38 cellular contexts compared by ENCODE assay signal in the genomic region with DNA sequence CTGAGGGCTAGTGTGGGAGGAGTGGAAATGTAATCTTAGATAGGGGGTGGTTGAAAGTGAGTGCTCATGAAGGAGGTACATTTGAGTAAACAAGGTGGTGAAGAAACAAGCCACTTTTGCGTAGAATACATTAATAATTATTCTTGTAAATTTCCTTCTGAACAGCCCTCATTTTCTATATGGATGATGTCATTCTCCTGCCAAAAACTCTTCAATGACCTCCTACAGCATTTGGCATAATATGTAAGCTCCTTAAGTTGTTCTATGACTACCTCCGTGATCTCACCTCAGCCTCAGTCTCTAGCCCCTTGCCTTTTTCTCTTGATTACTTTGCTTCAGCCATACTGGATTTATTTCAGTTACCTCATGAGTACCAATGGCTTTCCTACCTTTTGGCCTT. TPM values are rescaled to one million over a fixed set of nuclear protein-coding genes. Genes with fewer than 3 reads are reported as not detected.
"Had no signal": no experiment of that assay in that cellular context is flagged by ENCODE, and none has a peak within 500 bp of the region (broad histone marks: within the 10 kb centered on the region; RNA-seq: fewer than 3 reads in every experiment).

No MANE protein-coding gene starts in this region.

- H3K9ac ChIP-seq: KMS-11 had no signal

- H3K27me3 ChIP-seq: MG63 had no signal

- H3K9me3 ChIP-seq: MG63 had no signal

- DNase-seq: Karpas-422, Kasumi-1, MG63, MM.1S, MV-4-11, NCI-H1048, NCI-H1092, NCI-H1092 treated with DMSO at 0.1 percent for 48 hours, NCI-H1105, NCI-H1105 treated with DMSO at 0.1 percent for 48 hours, NCI-H1417, NCI-H1417 treated with DMSO at 0.1 percent for 48 hours, NCI-H1436, NCI-H1436 treated with DMSO at 0.1 percent for 48 hours, NCI-H146, NCI-H1694, NCI-H1694 treated with DMSO at 0.1 percent for 48 hours, NCI-H187, NCI-H187 treated with DMSO at 0.1 percent for 48 hours, NCI-H1930, NCI-H2029, NCI-H2029 treated with DMSO at 0.1 percent for 48 hours, NCI-H2081, NCI-H2081 treated with DMSO at 0.1 percent for 48 hours, NCI-H2107, NCI-H2171, NCI-H2171 treated with DMSO at 0.1 percent for 48 hours, NCI-H2227 treated with DMSO at 0.1 percent for 48 hours, NCI-H226, NCI-H345, NCI-H446, NCI-H446 treated with DMSO at 0.1 percent for 48 hours, NCI-H510A, NCI-H510A treated with DMSO at 0.1 percent for 48 hours had no signal

- H3K36me3 ChIP-seq: MG63 had no signal

- H3K4me2 ChIP-seq: KMS-11 had no signal

- H3K27ac ChIP-seq: KMS-11 had no signal

- H3K4me3 ChIP-seq: MG63 had no signal

RNA-seq across cellular contexts. Expression of a gene that starts 14.0 kb away (rescaled TPM):
- total RNA-seq: LHCN-M2, M059J, MCF 10A had no signal
